Comparison of ENCODE assay signal across 8 cellular contexts in genomic region chr18:50356036-50356945, GRCh38. TPM values are rescaled to one million over a fixed set of nuclear protein-coding genes. Genes with fewer than 3 reads are reported as not detected.
DNase-seq lines count a peak whose midpoint lies in the region; ATAC-seq and TF ChIP-seq lines count a peak whose summit lies in the region.

No MANE protein-coding gene starts in this region.

- in situ Hi-C loops in astrocyte of the cerebellum (cut with HindIII; ENCODE audit: low sequenced_read_pairs): no loop called here

- H3K4me3 ChIP-seq in astrocyte of the cerebellum (ENCODE audit: low read depth, low read length): no peak overlapping the region
- H3K4me3 ChIP-seq in CD4-positive, alpha-beta memory T cell (ENCODE audit: low read length in 2 of 2): no peak overlapping the region

- intact Hi-C loops in CD4-positive, alpha-beta memory T cell (cut with micrococcal nuclease): loop anchor here (5.0 kb wide), 4 partner anchors 49 to 1879 kb away; partner anchors contain the start of gene CFAP53
- intact Hi-C loops in activated naive CD4-positive, alpha-beta T cell treated with anti-CD3 and anti-CD28 coated beads for 36 hours (cut with micrococcal nuclease): loop anchor here (5.0 to 10.0 kb wide), 4 partner anchors 49 to 841 kb away; no protein-coding TSS in a partner anchor

- DNase-seq in Kasumi-1 (lab: John Stamatoyannopoulos, UW) (peak; percentile 46 to 53), astrocyte of the cerebellum (ENCODE audit: low read depth) (no peak), epidermal melanocyte (ENCODE audit: insufficient read length, low spot score) (no peak)
- no peak for DNase-seq in CD4-positive, alpha-beta memory T cell
- DNase-seq in activated naive CD4-positive, alpha-beta T cell treated with anti-CD3 and anti-CD28 coated beads for 36 hours: no peak

- no peak overlapping the region for H3K27ac ChIP-seq in CD4-positive, alpha-beta memory T cell (ENCODE audit: low read depth, low read length)

- H3K27ac Mint-ChIP-seq in stimulated activated memory B cell treated with anti-CD40 and anti-IgM and Interleukin-4, amounts not matched to agents 10 μg/mL and 1 μg/mL and 100 μg/mL, for 72 hours: peak overlapping the region; percentile 48
- peak overlapping the region in 3 of 7 donors; percentile 53 to 81 (median 55) for H3K27ac Mint-ChIP-seq in CD4-positive, alpha-beta memory T cell
- H3K27ac Mint-ChIP-seq in activated naive CD4-positive, alpha-beta T cell treated with anti-CD3 and anti-CD28 coated beads for 36 hours: no peak overlapping the region

- H3K4me1 Mint-ChIP-seq in stimulated activated memory B cell treated with anti-CD40 and anti-IgM and Interleukin-4, amounts not matched to agents 10 μg/mL and 1 μg/mL and 100 μg/mL, for 72 hours: peaks cover 13% of the 10 kb centered on the region
- H3K4me1 Mint-ChIP-seq in CD4-positive, alpha-beta memory T cell: peaks cover 4 to 9% (median 7%) of the 10 kb centered on the region in 4 donors
- peaks cover 8% of the 10 kb centered on the region for H3K4me1 Mint-ChIP-seq in activated naive CD4-positive, alpha-beta T cell treated with anti-CD3 and anti-CD28 coated beads for 36 hours (ENCODE audit: low read depth)

- POLR2A ChIA-PET in CD4-positive, alpha-beta memory T cell (lab: Charles Lee; ENCODE audit: partially characterized antibody): interaction anchor here (1.0 to 1.3 kb wide), 4 partner anchors 75 to 869 kb away, joined by 3 to 4 read pairs (median 4); partner anchors contain the start of genes C18orf32 and MBD1

- ATAC-seq in GM18499 (IDR thresholded peaks at IDR 0.05; ENCODE audit: insufficient read depth, unreplicated experiment): peak; percentile 55
- ATAC-seq in GM21825 (IDR thresholded peaks at IDR 0.05; ENCODE audit: unreplicated experiment): peak; percentile 75
- ATAC-seq in stimulated activated memory B cell treated with anti-CD40 and anti-IgM and Interleukin-4, amounts not matched to agents 10 μg/mL and 1 μg/mL and 100 μg/mL, for 72 hours: peak; percentile 86

- CTCF ChIA-PET in CD4-positive, alpha-beta memory T cell (lab: Charles Lee; ENCODE audit: partially characterized antibody): interaction anchor here (0.8 to 7.4 kb wide), 38 partner anchors 16 to 846 kb away, joined by 3 to 163 read pairs (median 6); partner anchors contain the start of genes CFAP53, MBD1, MYO5B and SKA1
- CTCF ChIA-PET in activated naive CD4-positive, alpha-beta T cell treated with anti-CD3 and anti-CD28 coated beads for 36 hours (lab: Charles Lee): interaction anchor here (0.7 to 4.5 kb wide), 35 partner anchors 16 to 665 kb away, joined by 3 to 76 read pairs (median 5); partner anchors contain the start of genes CFAP53, MBD1, MYO5B and SKA1

- TF ChIP-seq CTCF in astrocyte of the cerebellum (IDR thresholded peaks at IDR 0.05; ENCODE audit: low read depth, low read length, missing control alignments): peak; percentile 11

- no peaks in the 10 kb centered on the region for H3K36me3 ChIP-seq in CD4-positive, alpha-beta memory T cell (ENCODE audit: insufficient read depth, low read length)

- H3K27me3 Mint-ChIP-seq in stimulated activated memory B cell treated with anti-CD40 and anti-IgM and Interleukin-4, amounts not matched to agents 10 μg/mL and 1 μg/mL and 100 μg/mL, for 72 hours: peaks cover 19% of the 10 kb centered on the region
- peaks cover 8 to 22% of the 10 kb centered on the region in 2 donors for H3K27me3 Mint-ChIP-seq in CD4-positive, alpha-beta memory T cell
- peaks cover 5% of the 10 kb centered on the region for H3K27me3 Mint-ChIP-seq in activated naive CD4-positive, alpha-beta T cell treated with anti-CD3 and anti-CD28 coated beads for 36 hours (ENCODE audit: low read depth)

- H3K9me3 Mint-ChIP-seq in stimulated activated memory B cell treated with anti-CD40 and anti-IgM and Interleukin-4, amounts not matched to agents 10 μg/mL and 1 μg/mL and 100 μg/mL, for 72 hours: no peaks in the 10 kb centered on the region
- no peaks in the 10 kb centered on the region for H3K9me3 Mint-ChIP-seq in CD4-positive, alpha-beta memory T cell
- no peaks in the 10 kb centered on the region for H3K9me3 Mint-ChIP-seq in activated naive CD4-positive, alpha-beta T cell treated with anti-CD3 and anti-CD28 coated beads for 36 hours

- no peaks in the 10 kb centered on the region for H3K9me3 ChIP-seq in CD4-positive, alpha-beta memory T cell (ENCODE audit: control insufficient read depth in 1 of 2, low read length in 2 of 2)

- H3K4me3 Mint-ChIP-seq in stimulated activated memory B cell treated with anti-CD40 and anti-IgM and Interleukin-4, amounts not matched to agents 10 μg/mL and 1 μg/mL and 100 μg/mL, for 72 hours: peak overlapping the region; percentile 16
- peak overlapping the region in 1 of 8 donors; percentile 19 for H3K4me3 Mint-ChIP-seq in CD4-positive, alpha-beta memory T cell
- H3K4me3 Mint-ChIP-seq in activated naive CD4-positive, alpha-beta T cell treated with anti-CD3 and anti-CD28 coated beads for 36 hours: no peak overlapping the region

- H3K27me3 ChIP-seq in CD4-positive, alpha-beta memory T cell (ENCODE audit: insufficient read depth, low read length): no peaks in the 10 kb centered on the region

- H3K4me1 ChIP-seq in CD4-positive, alpha-beta memory T cell (ENCODE audit: insufficient read depth, low read length): no peaks in the 10 kb centered on the region

- H3K36me3 Mint-ChIP-seq in stimulated activated memory B cell treated with anti-CD40 and anti-IgM and Interleukin-4, amounts not matched to agents 10 μg/mL and 1 μg/mL and 100 μg/mL, for 72 hours: no peaks in the 10 kb centered on the region
- H3K36me3 Mint-ChIP-seq in CD4-positive, alpha-beta memory T cell: no peaks in the 10 kb centered on the region
- no peaks in the 10 kb centered on the region for H3K36me3 Mint-ChIP-seq in activated naive CD4-positive, alpha-beta T cell treated with anti-CD3 and anti-CD28 coated beads for 36 hours (ENCODE audit: low read depth)

RNA-seq across cellular contexts. Expression of gene SKA1, which starts 18.6 kb away (rescaled TPM):
- under 1 TPM; 0.28 to 0.47 TPM for total RNA-seq in CD4-positive, alpha-beta memory T cell
- polyA plus RNA-seq in CD4-positive, alpha-beta memory T cell: under 1 TPM in 1 of 2 donors, not detected in 1; 0.16 TPM
- 10 to 100 TPM; 36.1 to 36.3 TPM for total RNA-seq in activated naive CD4-positive, alpha-beta T cell treated with anti-CD3 and anti-CD28 coated beads for 36 hours

Comparison
In these comparisons a context has a peak if more than half of its experiments do, and no peak if none do; other contexts are left out.
1. DNase-seq: peak in Kasumi-1 (2 of 2); none in astrocyte of the cerebellum (single experiment), epidermal melanocyte (single experiment), CD4-positive, alpha-beta memory T cell (0 of 5) and activated naive CD4-positive, alpha-beta T cell treated with anti-CD3 and anti-CD28 coated beads for 36 hours (single experiment).
2. RNA of gene SKA1, which starts 18.6 kb away (total RNA-seq): 36.1 to 36.3 TPM in activated naive CD4-positive, alpha-beta T cell treated with anti-CD3 and anti-CD28 coated beads for 36 hours; 0.28 to 0.47 TPM in CD4-positive, alpha-beta memory T cell; every median in the first group is over 10 times any median in the second.
3. Peak in every context shown above with its lines, with median percentiles within 50 percentile points of each other: ATAC-seq.